ENCODE assay signal across 22 cellular contexts in genomic region chr5:587403-587802, GRCh38. TPM values are rescaled to one million over a fixed set of nuclear protein-coding genes. Genes with fewer than 3 reads are reported as not detected.
DNase-seq lines count a peak whose midpoint lies in the region; ATAC-seq, FAIRE-seq and TF ChIP-seq lines count a peak whose summit lies in the region.
"Had no signal": no experiment of that assay in that cellular context is flagged by ENCODE, and none has a peak within 500 bp of the region (broad histone marks: within the 10 kb centered on the region; RNA-seq: fewer than 3 reads in every experiment).

No MANE protein-coding gene starts in this region.

- H3K9me3 Mint-ChIP-seq in natural killer cell treated with Interleukin-12 subunit alpha and Interleukin-12 subunit beta and Interleukin-15 and Interleukin-18, amount 100 ng/mL, for 72 hours: no peaks in the 10 kb centered on the region
- peaks cover 0 to 3% of the 10 kb centered on the region in 2 donors for H3K9me3 Mint-ChIP-seq in natural killer cell
- H3K9me3 Mint-ChIP-seq in GM23338: no peaks in the 10 kb centered on the region

- no peaks in the 10 kb centered on the region for H3K36me3 ChIP-seq in HepG2 (replicated peaks in 1 of 2; ENCODE audit: control insufficient read depth in 1 of 2, insufficient read depth in 2 of 2, low read length in 2 of 2)
- H3K36me3 ChIP-seq in GM23338 (ENCODE audit: insufficient read depth): no peaks in the 10 kb centered on the region
- H3K36me3 ChIP-seq: BE2C had no signal

- H3K36me3 Mint-ChIP-seq in natural killer cell treated with Interleukin-12 subunit alpha and Interleukin-12 subunit beta and Interleukin-15 and Interleukin-18, amount 100 ng/mL, for 72 hours: no peaks in the 10 kb centered on the region
- no peaks in the 10 kb centered on the region for H3K36me3 Mint-ChIP-seq in natural killer cell
- H3K36me3 Mint-ChIP-seq in GM23338 (ENCODE audit: low read depth): no peaks in the 10 kb centered on the region
- H3K36me3 Mint-ChIP-seq: CD14-positive monocyte had no signal

- peaks cover 0 to 14% of the 10 kb centered on the region in 2 experiments; a peak in 4 of 5 replicates for H3K27me3 ChIP-seq in HepG2 (ENCODE audit: control insufficient read depth in 1 of 2, insufficient read depth in 2 of 2, low read length in 2 of 2)
- no peaks in the 10 kb centered on the region for H3K27me3 ChIP-seq in GM23338 (ENCODE audit: insufficient read depth)

- H3K4me3 ChIP-seq in HepG2 (replicated peaks in 1 of 3; ENCODE audit: insufficient read depth in 1 of 3, low read depth in 2 of 3, low read length in 3 of 3) (no peak overlapping the region), GM23338 (no peak overlapping the region)

- WGBS in HepG2 (ENCODE audit: low lambda C conversion rate): 28% methylated on average over 3 of the region's 6 CpGs

- no peaks in the 10 kb centered on the region; the same call in 1 of the 2 replicates for H3K9me2 ChIP-seq in GM23338 (ENCODE audit: insufficient read depth)
- H3K9me2 ChIP-seq: SK-N-SH had no signal

- TF ChIP-seq CTCF in natural killer cell (IDR thresholded peaks at IDR 0.05) (no peak), HepG2 (CRISPR knock-in tag; IDR thresholded peaks at IDR 0.05) (no peak), GM23338 (conservative IDR thresholded peaks at IDR 0.05; ENCODE audit: low read depth in 2 of 2) (no peak)

- no peaks in the 10 kb centered on the region for H3K9me3 ChIP-seq in HepG2 (ENCODE audit: low read length)
- H3K9me3 ChIP-seq: BE2C, SK-N-SH had no signal

- peaks cover 10% of the 10 kb centered on the region; the same call in 1 of the 2 replicates for H3K4me1 ChIP-seq in HepG2 (ENCODE audit: insufficient read depth, low read length)
- H3K4me1 ChIP-seq in GM23338 (ENCODE audit: insufficient read depth): peaks cover 4% of the 10 kb centered on the region; the same call in 1 of the 2 replicates
- H3K4me1 ChIP-seq: BE2C had no signal

- peaks cover 4 to 9% of the 10 kb centered on the region in 2 donors for H3K4me1 Mint-ChIP-seq in natural killer cell treated with Interleukin-12 subunit alpha and Interleukin-12 subunit beta and Interleukin-15 and Interleukin-18, amount 100 ng/mL, for 72 hours (ENCODE audit: low read depth in 2 of 2)
- H3K4me1 Mint-ChIP-seq in natural killer cell (peaks cover 0 to 8% of the 10 kb centered on the region in 2 donors), GM23338 (peaks cover 12% of the 10 kb centered on the region)
- H3K4me1 Mint-ChIP-seq: CD14-positive monocyte had no signal

- no peak overlapping the region for H3K27ac Mint-ChIP-seq in natural killer cell treated with Interleukin-12 subunit alpha and Interleukin-12 subunit beta and Interleukin-15 and Interleukin-18, amount 100 ng/mL, for 72 hours
- H3K27ac Mint-ChIP-seq in natural killer cell (no peak overlapping the region), GM23338 (no peak overlapping the region)
- H3K27ac Mint-ChIP-seq: CD14-positive monocyte had no signal

- H3F3A ChIP-seq in GM23338 (replicated peaks; ENCODE audit: low read depth): no peaks in the 10 kb centered on the region

- TF ChIP-seq EP300 in HepG2 (IDR thresholded peaks at IDR 0.05; ENCODE audit: low read depth in 2 of 2, low read length in 2 of 2) (no peak), HepG2 (CRISPR knock-in tag; IDR thresholded peaks at IDR 0.05; ENCODE audit: borderline replicate concordance) (no peak)

- TF ChIP-seq RAD21 in HepG2 (CRISPR knock-in tag; IDR thresholded peaks at IDR 0.05): no peak

- H4K20me1 ChIP-seq in HepG2 (ENCODE audit: insufficient read depth, low read length) (no peaks in the 10 kb centered on the region), GM23338 (replicated peaks; ENCODE audit: insufficient read depth) (no peaks in the 10 kb centered on the region)

- intact Hi-C loops in natural killer cell (cut with micrococcal nuclease): no loop called here
- intact Hi-C loops in HepG2 (cut with micrococcal nuclease; ENCODE audit: unreplicated experiment): no loop called here
- intact Hi-C loops in posterior vena cava (cut with DNase I): no loop called here

- no peak for ATAC-seq in natural killer cell treated with Interleukin-12 subunit alpha and Interleukin-12 subunit beta and Interleukin-15 and Interleukin-18, amount 100 ng/mL, for 72 hours
- ATAC-seq in natural killer cell: no peak
- ATAC-seq in HepG2: no peak
- no peak for ATAC-seq in GM23338

- no TSS peak for BruUV-seq in HepG2 (replicated peaks; lab: Mats Ljungman, UMichigan)

- peak; percentile 28 for DNase-seq in natural killer cell treated with Interleukin-12 subunit alpha and Interleukin-12 subunit beta and Interleukin-15 and Interleukin-18, amount 100 ng/mL, for 72 hours (ENCODE audit: low spot score)
- no peak for DNase-seq in natural killer cell
- DNase-seq in HepG2 (ENCODE audit: low spot score): no peak
- DNase-seq in posterior vena cava (ENCODE audit: low spot score): peak; percentile 60
- DNase-seq in urothelium cell line (ENCODE audit: low spot score): no peak
- DNase-seq in GOT3 (lab: John Stamatoyannopoulos, UW): no peak
- no peak for DNase-seq in NCI-H2227 (lab: John Stamatoyannopoulos, UW; ENCODE audit: unreplicated experiment)
- DNase-seq in GM23338 (ENCODE audit: low spot score): no peak
- DNase-seq: ACHN, DMS153, NCI-H1092 treated with DMSO at 0.1 percent for 48 hours, NCI-H1436, NCI-H187, NCI-H2081 treated with DMSO at 0.1 percent for 48 hours, NCI-H2171, NCI-H345, NCI-H510A treated with DMSO at 0.1 percent for 48 hours, SK-N-SH had no signal

- TF ChIP-seq POLR2A in HepG2 (IDR thresholded peaks at IDR 0.05; ENCODE audit: insufficient read depth in 1 of 2, low read depth in 2 of 2, low read length in 2 of 2): no peak

- FAIRE-seq in HepG2 (lab: Jason Lieb, UNC) (no peak), urothelium cell line (lab: Jason Lieb, UNC) (peak; percentile 73)
- FAIRE-seq: H1 had no signal

- POLR2A ChIA-PET in HepG2 (lab: Yijun Ruan, JAX): no interaction called here

- in situ Hi-C loops in HepG2 (cut with HindIII; ENCODE audit: extremely low pct_ligation_motif_present, low pct_unique_long_range_greater_than_20kb): no loop called here

- no peak overlapping the region for H3K27ac ChIP-seq in HepG2 (ENCODE audit: extremely low read length, insufficient read depth, low read length)
- no peak overlapping the region for H3K27ac ChIP-seq in GM23338 (ENCODE audit: low read depth)
- H3K27ac ChIP-seq: RWPE1 had no signal

- peaks cover 14 to 29% of the 10 kb centered on the region in 2 donors for H3K27me3 Mint-ChIP-seq in natural killer cell treated with Interleukin-12 subunit alpha and Interleukin-12 subunit beta and Interleukin-15 and Interleukin-18, amount 100 ng/mL, for 72 hours
- H3K27me3 Mint-ChIP-seq in natural killer cell (ENCODE audit: low read depth in 2 of 2) (peaks cover 15 to 16% of the 10 kb centered on the region in 2 donors), GM23338 (ENCODE audit: insufficient read depth, low read depth, poor library complexity) (peaks cover 11% of the 10 kb centered on the region)

- H3K4me2 ChIP-seq in HepG2 (ENCODE audit: low read depth, low read length) (no peak overlapping the region), GM23338 (no peak overlapping the region)
- H3K4me2 ChIP-seq: SK-N-SH had no signal

- no peaks in the 10 kb centered on the region for H3K79me2 ChIP-seq in HepG2 (ENCODE audit: insufficient read depth, low read length)
- H3K79me2 ChIP-seq in GM23338 (replicated peaks; ENCODE audit: insufficient read depth): no peaks in the 10 kb centered on the region

- CTCF ChIA-PET in HepG2 (lab: Yijun Ruan, JAX; ENCODE audit: low intra/inter-chr PET ratio, low total read pairs): no interaction called here

- no peak overlapping the region for H3K4me3 Mint-ChIP-seq in natural killer cell treated with Interleukin-12 subunit alpha and Interleukin-12 subunit beta and Interleukin-15 and Interleukin-18, amount 100 ng/mL, for 72 hours
- H3K4me3 Mint-ChIP-seq in natural killer cell: no peak overlapping the region
- no peak overlapping the region for H3K4me3 Mint-ChIP-seq in GM23338
- H3K4me3 Mint-ChIP-seq: CD14-positive monocyte had no signal

- H3K9ac ChIP-seq in HepG2 (ENCODE audit: insufficient read depth, low read depth, low read length): no peak overlapping the region
- H3K9ac ChIP-seq: SK-N-SH had no signal

- H2AFZ ChIP-seq in HepG2 (ENCODE audit: low read length) (no peak overlapping the region), GM23338 (no peak overlapping the region)

TF ChIP-seq in HepG2, 621 proteins besides CTCF, POLR2A, EP300 and RAD21 (continues in another document):
- no peak for TF ChIP-seq ZNF34 (CRISPR knock-in tag; IDR thresholded peaks at IDR 0.05; ENCODE audit: borderline replicate concordance)

TF ChIP-seq in GM23338, 12 proteins besides CTCF, POLR2A, EP300 and RAD21 (continues in another document):
- no peak for TF ChIP-seq EZH2 (IDR thresholded peaks at IDR 0.05; ENCODE audit: low read depth, unreplicated experiment)

RNA-seq across cellular contexts. Expression of gene CEP72, which starts 24.7 kb away (rescaled TPM):
- 10 to 100 TPM; 15.3 to 58.1 TPM for total RNA-seq in natural killer cell treated with Interleukin-12 subunit alpha and Interleukin-12 subunit beta and Interleukin-15 and Interleukin-18, amount 100 ng/mL, for 72 hours
- total RNA-seq in natural killer cell (10 to 100 TPM; 12.2 to 15.1 (median 12.3) TPM), HepG2 (2016; rRNA removed; fragmentation: Illumina TruSeq; extraction: Trizol) (8.1 and 9.4 TPM in 2 replicates), posterior vena cava (1 to 10 TPM; 1.9 to 2.4 TPM)
- total RNA-seq in HepG2 (2016; cell fraction: cytosol; rRNA removed; fragmentation: Illumina TruSeq; extraction: Trizol; ENCODE audit: low read depth): 11.3 and 14.4 TPM in 2 replicates
- total RNA-seq in HepG2 (2016; cell fraction: insoluble cytoplasmic fraction; rRNA removed; fragmentation: Illumina TruSeq; extraction: Trizol): 6.5 and 9.1 TPM in 2 replicates
- total RNA-seq in HepG2 (2016; cell fraction: membrane; rRNA removed; fragmentation: Illumina TruSeq; extraction: Trizol): 6.6 and 7.9 TPM in 2 replicates
- total RNA-seq in HepG2 (2016; cell fraction: nucleus; rRNA removed; fragmentation: Illumina TruSeq; extraction: Trizol): 11.4 and 12.2 TPM in 2 replicates
- polyA plus RNA-seq in HepG2 (2011; rRNA removed) (3.4 and 4.4 TPM in 2 replicates), GM23338 (2016; fragmentation: Nextera tagmentation; extraction: Ambion mirVana) (12.5 and 15.5 TPM in 2 replicates)
- polyA plus RNA-seq in HepG2 (2011; cell fraction: cytosol; rRNA removed): 1.9 and 3.9 TPM in 2 replicates
- polyA plus RNA-seq in HepG2 (2011; cell fraction: nucleus; rRNA removed): 8.5 and 11.6 TPM in 2 replicates
- polyA plus RNA-seq in HepG2 (2012): 1.8 and 3.2 TPM in 2 replicates
- 0.64 and 0.84 TPM in 2 replicates for polyA plus RNA-seq in HepG2 (2016; cell fraction: cytosol; fragmentation: Illumina TruSeq; extraction: Trizol; ENCODE audit: low read depth)
- 6.3 and 7.6 TPM in 2 replicates for polyA plus RNA-seq in HepG2 (2016; cell fraction: insoluble cytoplasmic fraction; fragmentation: Illumina TruSeq; extraction: Trizol; ENCODE audit: low read depth)
- 1.9 and 2.0 TPM in 2 replicates for polyA plus RNA-seq in HepG2 (2016; cell fraction: membrane; fragmentation: Illumina TruSeq; extraction: Trizol; ENCODE audit: low read depth)
- polyA plus RNA-seq in HepG2 (2016; cell fraction: nucleus; fragmentation: Illumina TruSeq; extraction: Trizol; ENCODE audit: insufficient read depth, low read depth): 17.4 and 20.5 TPM in 2 replicates
- polyA minus RNA-seq in HepG2 (2011; rRNA and poly(A)+ RNA removed; ENCODE audit: low replicate concordance): 15.4 and 136 TPM in 2 replicates
- 3.4 and 4.0 TPM in 2 replicates for polyA minus RNA-seq in HepG2 (2011; cell fraction: cytosol; rRNA and poly(A)+ RNA removed)
- polyA minus RNA-seq in HepG2 (2011; cell fraction: nucleus; rRNA and poly(A)+ RNA removed): 13.1 and 17.0 TPM in 2 replicates
- 23.1 and 27.1 TPM in 2 replicates for total RNA-seq in GM23338 (2014; rRNA removed; shearing (Covaris generic))

Comparison
In these comparisons a context has a peak if more than half of its experiments do, and no peak if none do; other contexts are left out.
1. DNase-seq: peak in natural killer cell treated with Interleukin-12 subunit alpha and Interleukin-12 subunit beta and Interleukin-15 and Interleukin-18, amount 100 ng/mL, for 72 hours (single experiment) and posterior vena cava (single experiment); none in natural killer cell (single experiment), HepG2 (single experiment), urothelium cell line (single experiment), GOT3 (single experiment), NCI-H2227 (single experiment) and GM23338 (single experiment).